1 cellular context compared by ENCODE assay signal in the genomic region with DNA sequence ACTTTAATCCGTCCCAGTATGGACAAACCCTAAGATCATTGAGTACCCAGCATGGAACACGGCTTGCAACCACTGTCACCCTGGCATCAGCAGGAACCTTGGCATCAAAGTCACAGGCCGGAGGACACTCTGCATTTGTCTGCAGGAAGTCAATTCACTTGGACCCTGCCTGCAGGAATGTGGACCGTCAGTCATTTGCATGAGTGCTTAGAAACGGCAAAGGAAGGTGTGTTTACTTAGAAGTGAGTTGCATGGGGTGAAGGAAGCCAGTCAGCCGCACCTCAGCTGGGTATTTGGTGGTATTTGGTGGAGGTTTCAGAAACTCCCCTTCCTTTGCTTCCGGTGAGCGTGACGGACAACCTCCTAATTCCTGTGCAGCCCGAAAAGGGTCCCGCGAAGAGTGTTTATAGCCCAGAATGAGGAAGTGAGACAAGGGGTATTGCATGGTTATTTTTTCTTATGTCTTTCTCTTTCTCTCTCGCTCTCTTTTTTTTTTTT.
TF ChIP-seq lines count a peak whose summit lies in the region.

No MANE protein-coding gene starts in this region.

TF ChIP-seq in K562, 482 proteins besides CTCF, POLR2A, EP300 and RAD21 (continued from another document):
- TF ChIP-seq ZNF398 (CRISPR knock-in tag; IDR thresholded peaks at IDR 0.05): no peak
- TF ChIP-seq YBX1 (IDR thresholded peaks at IDR 0.05): no peak
- no peak for TF ChIP-seq HBP1 (CRISPR knock-in tag; IDR thresholded peaks at IDR 0.05)
- peak; percentile 40; the same call in 1 of the 2 replicates for TF ChIP-seq ELF1 (tag; IDR thresholded peaks at IDR 0.05)
- peak; percentile 90 for TF ChIP-seq SPI1 (IDR thresholded peaks at IDR 0.05; ENCODE audit: borderline replicate concordance, low read depth, low read length)
- TF ChIP-seq, protein P1, sequence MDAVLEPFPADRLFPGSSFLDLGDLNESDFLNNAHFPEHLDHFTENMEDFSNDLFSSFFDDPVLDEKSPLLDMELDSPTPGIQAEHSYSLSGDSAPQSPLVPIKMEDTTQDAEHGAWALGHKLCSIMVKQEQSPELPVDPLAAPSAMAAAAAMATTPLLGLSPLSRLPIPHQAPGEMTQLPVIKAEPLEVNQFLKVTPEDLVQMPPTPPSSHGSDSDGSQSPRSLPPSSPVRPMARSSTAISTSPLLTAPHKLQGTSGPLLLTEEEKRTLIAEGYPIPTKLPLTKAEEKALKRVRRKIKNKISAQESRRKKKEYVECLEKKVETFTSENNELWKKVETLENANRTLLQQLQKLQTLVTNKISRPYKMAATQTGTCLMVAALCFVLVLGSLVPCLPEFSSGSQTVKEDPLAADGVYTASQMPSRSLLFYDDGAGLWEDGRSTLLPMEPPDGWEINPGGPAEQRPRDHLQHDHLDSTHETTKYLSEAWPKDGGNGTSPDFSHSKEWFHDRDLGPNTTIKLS (IDR thresholded peaks at IDR 0.05; ENCODE audit: borderline replicate concordance, low read depth): no peak
- TF ChIP-seq, protein P2, sequence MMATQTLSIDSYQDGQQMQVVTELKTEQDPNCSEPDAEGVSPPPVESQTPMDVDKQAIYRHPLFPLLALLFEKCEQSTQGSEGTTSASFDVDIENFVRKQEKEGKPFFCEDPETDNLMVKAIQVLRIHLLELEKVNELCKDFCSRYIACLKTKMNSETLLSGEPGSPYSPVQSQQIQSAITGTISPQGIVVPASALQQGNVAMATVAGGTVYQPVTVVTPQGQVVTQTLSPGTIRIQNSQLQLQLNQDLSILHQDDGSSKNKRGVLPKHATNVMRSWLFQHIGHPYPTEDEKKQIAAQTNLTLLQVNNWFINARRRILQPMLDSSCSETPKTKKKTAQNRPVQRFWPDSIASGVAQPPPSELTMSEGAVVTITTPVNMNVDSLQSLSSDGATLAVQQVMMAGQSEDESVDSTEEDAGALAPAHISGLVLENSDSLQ (IDR thresholded peaks at IDR 0.05): peak; percentile 15; the same call in 1 of the 2 replicates
- no peak for TF ChIP-seq SIN3B (IDR thresholded peaks at IDR 0.05; ENCODE audit: low read depth)
- TF ChIP-seq PTTG1 (tag; IDR thresholded peaks at IDR 0.05; ENCODE audit: low read depth): no peak
- TF ChIP-seq HMG20A (CRISPR knock-in tag; conservative IDR thresholded peaks at IDR 0.05): no peak
- no peak for TF ChIP-seq NEUROD1 (IDR thresholded peaks at IDR 0.05; ENCODE audit: borderline replicate concordance, low read depth, low read length, partially characterized antibody)
- TF ChIP-seq ZBTB11 (CRISPR knock-in tag; IDR thresholded peaks at IDR 0.05): peak in 2 of 3 experiments; percentile 30 to 83; a peak in 3 of 6 replicates
- TF ChIP-seq BRD9 (IDR thresholded peaks at IDR 0.05; ENCODE audit: low read depth, partially characterized antibody): no peak
- peak; percentile 78 for TF ChIP-seq ZBTB40 (IDR thresholded peaks at IDR 0.05)
- no peak for TF ChIP-seq ZBTB40 (CRISPR knock-in tag; IDR thresholded peaks at IDR 0.05)
- TF ChIP-seq, protein P3, sequence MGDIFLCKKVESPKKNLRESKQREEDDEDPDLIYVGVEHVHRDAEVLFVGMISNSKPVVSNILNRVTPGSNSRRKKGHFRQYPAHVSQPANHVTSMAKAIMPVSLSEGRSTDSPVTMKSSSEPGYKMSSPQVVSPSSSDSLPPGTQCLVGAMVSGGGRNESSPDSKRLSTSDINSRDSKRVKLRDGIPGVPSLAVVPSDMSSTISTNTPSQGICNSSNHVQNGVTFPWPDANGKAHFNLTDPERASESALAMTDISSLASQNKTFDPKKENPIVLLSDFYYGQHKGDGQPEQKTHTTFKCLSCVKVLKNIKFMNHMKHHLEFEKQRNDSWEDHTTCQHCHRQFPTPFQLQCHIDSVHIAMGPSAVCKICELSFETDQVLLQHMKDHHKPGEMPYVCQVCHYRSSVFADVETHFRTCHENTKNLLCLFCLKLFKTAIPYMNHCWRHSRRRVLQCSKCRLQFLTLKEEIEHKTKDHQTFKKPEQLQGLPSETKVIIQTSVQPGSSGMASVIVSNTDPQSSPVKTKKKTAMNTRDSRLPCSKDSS (IDR thresholded peaks at IDR 0.05; ENCODE audit: low read depth, partially characterized antibody): no peak
- no peak for TF ChIP-seq PCBP1 (IDR thresholded peaks at IDR 0.05; ENCODE audit: low read depth, low read length, poor library complexity, severe bottlenecking)
- TF ChIP-seq SMC3 (conservative IDR thresholded peaks at IDR 0.05; ENCODE audit: insufficient read depth, low read depth, low read length): no peak
- no peak for TF ChIP-seq CGGBP1 (CRISPR knock-in tag; IDR thresholded peaks at IDR 0.05)
- TF ChIP-seq BRF1 (IDR thresholded peaks at IDR 0.05; ENCODE audit: borderline replicate concordance, extremely low read depth, insufficient read length): no peak
- TF ChIP-seq FOXJ2 (tag; IDR thresholded peaks at IDR 0.05): no peak
- no peak for TF ChIP-seq DIDO1 (tag; IDR thresholded peaks at IDR 0.05; ENCODE audit: low read depth)
- no peak for TF ChIP-seq NFE2 (IDR thresholded peaks at IDR 0.05; ENCODE audit: low read depth)
- no peak for TF ChIP-seq ZHX1 (conservative IDR thresholded peaks at IDR 0.05; ENCODE audit: low read length)
